Comparison of ENCODE assay signal across 13 cellular contexts in genomic region chr3:46954178-46954577, GRCh38. TPM values are rescaled to one million over a fixed set of nuclear protein-coding genes. Genes with fewer than 3 reads are reported as not detected.
DNase-seq lines count a peak whose midpoint lies in the region; ATAC-seq and TF ChIP-seq lines count a peak whose summit lies in the region.
"Had no signal": no experiment of that assay in that cellular context is flagged by ENCODE, and none has a peak within 500 bp of the region (broad histone marks: within the 10 kb centered on the region; RNA-seq: fewer than 3 reads in every experiment).

No MANE protein-coding gene starts in this region.

- ATAC-seq in GM23338 (peak; percentile 32), GM18909 (IDR thresholded peaks at IDR 0.05; ENCODE audit: poor library complexity, unreplicated experiment) (no peak), left lobe of liver (no peak)
- no peak for ATAC-seq in natural killer cell treated with Interleukin-12 subunit alpha and Interleukin-12 subunit beta and Interleukin-15 and Interleukin-18, amount 100 ng/mL, for 72 hours

- no peak overlapping the region for H3K4me2 ChIP-seq in GM23338

- H3K79me2 ChIP-seq in GM23338 (replicated peaks; ENCODE audit: insufficient read depth), result peaks cover 98% of the 10 kb centered on the region

- no peaks in the 10 kb centered on the region for H3K27me3 Mint-ChIP-seq in CD4-positive, alpha-beta memory T cell
- peaks cover 6% of the 10 kb centered on the region for H3K27me3 Mint-ChIP-seq in GM23338 (ENCODE audit: insufficient read depth, low read depth, poor library complexity)
- H3K27me3 Mint-ChIP-seq in activated T-helper 2 cell treated with anti-CD3 and anti-CD28 coated beads, Interferon-gamma antibody, Interleukin-2, Interleukin-4, amounts not matched to agents 10 μg/mL and 5 μg/mL and 100 μg/mL, durations not matched to agents 14 hours and 24 hours and 36 hours (ENCODE audit: low read depth), result no peaks in the 10 kb centered on the region
- H3K27me3 Mint-ChIP-seq in natural killer cell treated with Interleukin-12 subunit alpha and Interleukin-12 subunit beta and Interleukin-15 and Interleukin-18, amount 100 ng/mL, for 72 hours, result no peaks in the 10 kb centered on the region

- peaks cover 97% of the 10 kb centered on the region for H4K20me1 ChIP-seq in GM23338 (replicated peaks; ENCODE audit: insufficient read depth)

- H3K4me3 ChIP-seq in CD4-positive, alpha-beta memory T cell (ENCODE audit: low read length in 2 of 2), result no peak overlapping the region
- no peak overlapping the region for H3K4me3 ChIP-seq in GM23338
- no peak overlapping the region for H3K4me3 ChIP-seq in HAP-1
- H3K4me3 ChIP-seq: ascending aorta had no signal

- H3F3A ChIP-seq in GM23338 (replicated peaks; ENCODE audit: low read depth), result no peaks in the 10 kb centered on the region

- H3K9me2 ChIP-seq in GM23338 (ENCODE audit: insufficient read depth), result no peaks in the 10 kb centered on the region

- TF ChIP-seq CTCF in GM23338 (conservative IDR thresholded peaks at IDR 0.05; ENCODE audit: low read depth in 2 of 2), result no peak

- H3K4me1 Mint-ChIP-seq in CD4-positive, alpha-beta memory T cell, result peaks cover 71 to 92% (median 81%) of the 10 kb centered on the region in 4 donors
- H3K4me1 Mint-ChIP-seq in GM23338, result peaks cover 40% of the 10 kb centered on the region
- H3K4me1 Mint-ChIP-seq in activated T-helper 2 cell treated with anti-CD3 and anti-CD28 coated beads, Interferon-gamma antibody, Interleukin-2, Interleukin-4, amounts not matched to agents 10 μg/mL and 5 μg/mL and 100 μg/mL, durations not matched to agents 14 hours and 24 hours and 36 hours (ENCODE audit: low read depth), result peaks cover 78% of the 10 kb centered on the region
- H3K4me1 Mint-ChIP-seq in natural killer cell treated with Interleukin-12 subunit alpha and Interleukin-12 subunit beta and Interleukin-15 and Interleukin-18, amount 100 ng/mL, for 72 hours (ENCODE audit: low read depth in 2 of 2), result peaks cover 78 to 79% of the 10 kb centered on the region in 2 donors

- intact Hi-C loops in CD4-positive, alpha-beta memory T cell (cut with micrococcal nuclease), result no loop called here
- intact Hi-C loops in activated T-helper 2 cell treated with anti-CD3 and anti-CD28 coated beads, Interferon-gamma antibody, Interleukin-2, Interleukin-4, amounts not matched to agents 10 μg/mL and 5 μg/mL and 100 μg/mL, durations not matched to agents 14 hours and 24 hours and 36 hours (cut with micrococcal nuclease), result loop anchor here (5.0 kb wide), 1 partner anchor 37 kb away; no protein-coding TSS in a partner anchor

- POLR2A ChIA-PET in CD4-positive, alpha-beta memory T cell (lab: Charles Lee; ENCODE audit: partially characterized antibody), result interaction anchor here (0.8 to 2.3 kb wide), 3 partner anchors 20 to 26 kb away, joined by 3 to 14 read pairs (median 8); partner anchors contain the start of genes CCDC12 and NBEAL2

- peaks cover 91% of the 10 kb centered on the region for H3K4me1 ChIP-seq in CD4-positive, alpha-beta memory T cell (ENCODE audit: insufficient read depth, low read length)
- H3K4me1 ChIP-seq in GM23338 (ENCODE audit: insufficient read depth) (peaks cover 4% of the 10 kb centered on the region; the same call in 1 of the 2 replicates), HAP-1 (no peaks in the 10 kb centered on the region; the same call in 1 of the 2 replicates)

- H3K27ac ChIP-seq in CD4-positive, alpha-beta memory T cell (ENCODE audit: low read depth, low read length), result peak overlapping the region; percentile 35
- no peak overlapping the region for H3K27ac ChIP-seq in GM23338 (ENCODE audit: low read depth)
- H3K27ac ChIP-seq: ascending aorta, epithelial cell of prostate had no signal

- peak overlapping the region in 7 of 8 donors; percentile 69 to 84 (median 79) for H3K4me3 Mint-ChIP-seq in CD4-positive, alpha-beta memory T cell
- no peak overlapping the region for H3K4me3 Mint-ChIP-seq in GM23338
- peak overlapping the region; percentile 63 for H3K4me3 Mint-ChIP-seq in activated T-helper 2 cell treated with anti-CD3 and anti-CD28 coated beads, Interferon-gamma antibody, Interleukin-2, Interleukin-4, amounts not matched to agents 10 μg/mL and 5 μg/mL and 100 μg/mL, durations not matched to agents 14 hours and 24 hours and 36 hours (ENCODE audit: low read depth)
- H3K4me3 Mint-ChIP-seq in natural killer cell treated with Interleukin-12 subunit alpha and Interleukin-12 subunit beta and Interleukin-15 and Interleukin-18, amount 100 ng/mL, for 72 hours, result peak overlapping the region; percentile 79

- H3K36me3 Mint-ChIP-seq in CD4-positive, alpha-beta memory T cell, result peaks cover 0 to 3% of the 10 kb centered on the region in 2 donors
- peaks cover 2% of the 10 kb centered on the region; the same call in 2 of the 3 replicates for H3K36me3 Mint-ChIP-seq in GM23338 (ENCODE audit: low read depth)
- H3K36me3 Mint-ChIP-seq in activated T-helper 2 cell treated with anti-CD3 and anti-CD28 coated beads, Interferon-gamma antibody, Interleukin-2, Interleukin-4, amounts not matched to agents 10 μg/mL and 5 μg/mL and 100 μg/mL, durations not matched to agents 14 hours and 24 hours and 36 hours (ENCODE audit: low read depth), result peaks cover 27% of the 10 kb centered on the region
- H3K36me3 Mint-ChIP-seq in natural killer cell treated with Interleukin-12 subunit alpha and Interleukin-12 subunit beta and Interleukin-15 and Interleukin-18, amount 100 ng/mL, for 72 hours, result no peaks in the 10 kb centered on the region

- DNase-seq in CD4-positive, alpha-beta memory T cell, result no peak
- DNase-seq in GM23338 (ENCODE audit: low spot score) (no peak), HAP-1 (ENCODE audit: low spot score in 2 of 2) (no peak), NOMO-1 treated with dmso at 0.1 percent for 144 hours (lab: John Stamatoyannopoulos, UW; ENCODE audit: unreplicated experiment) (no peak), left lobe of liver (ENCODE audit: low spot score) (no peak)
- DNase-seq in activated T-helper 2 cell treated with anti-CD3 and anti-CD28 coated beads, Interferon-gamma antibody, Interleukin-2, Interleukin-4, amounts not matched to agents 10 μg/mL and 5 μg/mL and 100 μg/mL, durations not matched to agents 14 hours and 24 hours and 36 hours (ENCODE audit: low spot score), result no peak
- no peak for DNase-seq in natural killer cell treated with Interleukin-12 subunit alpha and Interleukin-12 subunit beta and Interleukin-15 and Interleukin-18, amount 100 ng/mL, for 72 hours (ENCODE audit: low spot score)
- DNase-seq: activated CD4-positive, CD25-positive, alpha-beta regulatory T cell treated with anti-CD3 and anti-CD28 coated beads, Interleukin-2, amount 50 U/mL, for 72 hours; NCI-H2029; stimulated activated naive CD4-positive, alpha-beta T cell treated with Interleukin-2 at 50 U/mL for 16 hours had no signal

- H3K27me3 ChIP-seq in CD4-positive, alpha-beta memory T cell (ENCODE audit: insufficient read depth, low read length), result no peaks in the 10 kb centered on the region
- H3K27me3 ChIP-seq in GM23338 (ENCODE audit: insufficient read depth) (no peaks in the 10 kb centered on the region), HAP-1 (ENCODE audit: low read depth) (no peaks in the 10 kb centered on the region)
- H3K27me3 ChIP-seq: ascending aorta had no signal

- CTCF ChIA-PET in CD4-positive, alpha-beta memory T cell (lab: Charles Lee; ENCODE audit: partially characterized antibody), result interaction anchor here (1.0 to 2.1 kb wide), 3 partner anchors 31 to 44 kb away, joined by 3 to 6 read pairs (median 3); no protein-coding TSS in a partner anchor

- peak overlapping the region; percentile 74 to 85 (median 81) for H3K27ac Mint-ChIP-seq in CD4-positive, alpha-beta memory T cell
- H3K27ac Mint-ChIP-seq in GM23338, result no peak overlapping the region
- H3K27ac Mint-ChIP-seq in activated T-helper 2 cell treated with anti-CD3 and anti-CD28 coated beads, Interferon-gamma antibody, Interleukin-2, Interleukin-4, amounts not matched to agents 10 μg/mL and 5 μg/mL and 100 μg/mL, durations not matched to agents 14 hours and 24 hours and 36 hours, result peak overlapping the region; percentile 95
- H3K27ac Mint-ChIP-seq in natural killer cell treated with Interleukin-12 subunit alpha and Interleukin-12 subunit beta and Interleukin-15 and Interleukin-18, amount 100 ng/mL, for 72 hours, result peak overlapping the region; percentile 80 to 87

- no peak overlapping the region for H2AFZ ChIP-seq in GM23338

- no peaks in the 10 kb centered on the region for H3K9me3 ChIP-seq in CD4-positive, alpha-beta memory T cell (ENCODE audit: control insufficient read depth in 1 of 2, low read length in 2 of 2)
- no peaks in the 10 kb centered on the region for H3K9me3 ChIP-seq in HAP-1
- H3K9me3 ChIP-seq: ascending aorta had no signal

- H3K9me3 Mint-ChIP-seq in CD4-positive, alpha-beta memory T cell, result no peaks in the 10 kb centered on the region
- H3K9me3 Mint-ChIP-seq in GM23338, result no peaks in the 10 kb centered on the region; the same call in 2 of the 3 replicates
- no peaks in the 10 kb centered on the region for H3K9me3 Mint-ChIP-seq in activated T-helper 2 cell treated with anti-CD3 and anti-CD28 coated beads, Interferon-gamma antibody, Interleukin-2, Interleukin-4, amounts not matched to agents 10 μg/mL and 5 μg/mL and 100 μg/mL, durations not matched to agents 14 hours and 24 hours and 36 hours
- H3K9me3 Mint-ChIP-seq in natural killer cell treated with Interleukin-12 subunit alpha and Interleukin-12 subunit beta and Interleukin-15 and Interleukin-18, amount 100 ng/mL, for 72 hours, result no peaks in the 10 kb centered on the region

- H3K36me3 ChIP-seq in CD4-positive, alpha-beta memory T cell (ENCODE audit: insufficient read depth, low read length), result no peaks in the 10 kb centered on the region
- no peaks in the 10 kb centered on the region for H3K36me3 ChIP-seq in GM23338 (ENCODE audit: insufficient read depth)
- no peaks in the 10 kb centered on the region for H3K36me3 ChIP-seq in HAP-1 (replicated peaks)
- H3K36me3 ChIP-seq: ascending aorta had no signal

- in situ Hi-C loops in HAP-1 (cut with MboI; ENCODE audit: low sequenced_read_pairs), result no loop called here

RNA-seq across cellular contexts. Expression of gene CCDC12, which starts 22.4 kb away (rescaled TPM):
- 10 to 100 TPM; 59.3 to 59.4 TPM for total RNA-seq in CD4-positive, alpha-beta memory T cell
- 100 to 1,000 TPM in 1 of 2 donors, 10 to 100 TPM in 1; 86.5 to 102 TPM for polyA plus RNA-seq in CD4-positive, alpha-beta memory T cell
- 35.1 and 42.9 TPM in 2 replicates for total RNA-seq in GM23338 (2014; rRNA removed; shearing (Covaris generic))
- 133 and 136 TPM in 2 replicates for polyA plus RNA-seq in GM23338 (2016; fragmentation: Nextera tagmentation; extraction: Ambion mirVana)
- 65.3 and 69.2 TPM in 2 replicates for total RNA-seq in activated T-helper 2 cell treated with anti-CD3 and anti-CD28 coated beads, Interferon-gamma antibody, Interleukin-2, Interleukin-4, amounts not matched to agents 10 μg/mL and 5 μg/mL and 100 μg/mL, durations not matched to agents 14 hours and 24 hours and 36 hours
- total RNA-seq in natural killer cell treated with Interleukin-12 subunit alpha and Interleukin-12 subunit beta and Interleukin-15 and Interleukin-18, amount 100 ng/mL, for 72 hours, result 10 to 100 TPM; 58.0 to 89.8 TPM
- 19.3 TPM for total RNA-seq in left lobe of liver

RNA-seq across cellular contexts. Expression of gene NBEAL2, which starts 25.3 kb away (rescaled TPM):
- 100 to 1,000 TPM; 144 to 147 TPM for total RNA-seq in CD4-positive, alpha-beta memory T cell
- 10 to 100 TPM in 1 of 2 donors, 1 to 10 TPM in 1; 4.5 to 16.0 TPM for polyA plus RNA-seq in CD4-positive, alpha-beta memory T cell
- 66.1 and 79.9 TPM in 2 replicates for total RNA-seq in GM23338 (2014; rRNA removed; shearing (Covaris generic))
- polyA plus RNA-seq in GM23338 (2016; fragmentation: Nextera tagmentation; extraction: Ambion mirVana), result 13.5 and 14.0 TPM in 2 replicates
- 120 and 129 TPM in 2 replicates for total RNA-seq in activated T-helper 2 cell treated with anti-CD3 and anti-CD28 coated beads, Interferon-gamma antibody, Interleukin-2, Interleukin-4, amounts not matched to agents 10 μg/mL and 5 μg/mL and 100 μg/mL, durations not matched to agents 14 hours and 24 hours and 36 hours
- total RNA-seq in natural killer cell treated with Interleukin-12 subunit alpha and Interleukin-12 subunit beta and Interleukin-15 and Interleukin-18, amount 100 ng/mL, for 72 hours, result 100 to 1,000 TPM; 121 to 255 TPM
- total RNA-seq in left lobe of liver, result 12.2 TPM
